In the genomic region with DNA sequence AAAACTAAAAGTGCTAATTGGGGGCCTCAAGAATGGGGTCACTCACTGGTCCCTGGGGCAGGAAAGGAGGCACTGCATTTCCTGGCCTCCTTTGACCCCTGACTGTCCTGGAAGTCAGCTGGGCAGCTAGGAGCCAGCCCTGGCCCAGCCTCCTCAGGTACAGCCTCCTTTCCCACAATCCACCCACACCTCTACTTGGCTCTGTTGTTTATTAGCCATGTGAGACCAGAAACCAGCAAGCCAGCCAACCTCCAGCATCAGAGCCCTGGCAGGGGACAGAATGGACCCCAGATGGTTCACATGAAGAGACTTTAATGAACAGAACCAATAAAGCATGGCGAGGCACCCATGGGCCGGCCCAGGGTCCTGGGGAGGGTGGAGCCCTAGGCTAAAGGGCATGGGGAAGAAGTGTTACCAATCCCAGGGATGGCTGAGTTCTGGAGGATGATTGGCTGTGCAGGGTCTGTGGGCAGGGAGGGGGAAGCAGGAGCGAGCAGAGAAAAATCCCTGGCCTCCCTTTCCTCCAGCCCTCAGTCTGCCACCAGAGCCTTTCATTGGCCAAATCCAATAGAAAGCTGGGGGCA, we compare ENCODE assay signal across 1 cellular context.
TF ChIP-seq lines count a peak whose summit lies in the region.

No MANE protein-coding gene starts in this region.

TF ChIP-seq in GM12891, 5 proteins besides CTCF, POLR2A, EP300 and RAD21:
- TF ChIP-seq POLR2AphosphoS5 (IDR thresholded peaks at IDR 0.05; ENCODE audit: low read depth, low read length): no peak
- no peak for TF ChIP-seq POU2F2 (IDR thresholded peaks at IDR 0.05; ENCODE audit: low read depth, low read length)
- TF ChIP-seq TAF1 (IDR thresholded peaks at IDR 0.05; ENCODE audit: low read depth, low read length): no peak
- TF ChIP-seq SPI1 (IDR thresholded peaks at IDR 0.05; ENCODE audit: low read depth, low read length): no peak
- TF ChIP-seq PAX5 (IDR thresholded peaks at IDR 0.05; ENCODE audit: insufficient read depth, low read length, severe bottlenecking): no peak
